1 cellular context compared by ENCODE assay signal in the genomic region with DNA sequence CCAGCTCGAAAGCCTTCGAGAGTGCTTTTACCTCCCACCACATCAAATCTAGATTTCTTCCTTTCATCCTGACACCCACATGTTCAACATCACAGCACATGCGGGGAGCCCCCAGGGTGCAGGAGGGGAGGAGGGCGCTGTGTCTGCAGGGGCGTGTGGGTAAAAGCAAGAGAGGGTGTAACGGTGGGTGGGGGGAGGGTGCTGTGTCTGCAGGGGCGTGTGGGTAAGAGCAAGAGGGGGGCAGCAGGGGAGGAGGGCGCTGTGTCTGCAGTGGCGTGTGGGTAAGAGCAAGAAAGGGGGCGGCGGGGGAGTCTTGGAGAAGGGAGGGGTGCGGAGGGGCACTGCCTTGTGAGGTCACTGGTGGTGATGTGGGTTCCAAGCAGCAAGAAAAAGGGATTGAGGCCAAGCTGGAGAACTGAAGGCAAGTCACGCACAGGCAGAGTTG.
TF ChIP-seq lines count a peak whose summit lies in the region.

No MANE protein-coding gene starts in this region.

TF ChIP-seq in H1, 55 proteins besides CTCF, POLR2A, EP300 and RAD21:
- TF ChIP-seq FOSL1 (IDR thresholded peaks at IDR 0.05; ENCODE audit: insufficient read depth, low read depth, low read length) (no peak), TAF1 (IDR thresholded peaks at IDR 0.05; ENCODE audit: low read depth, low read length) (no peak), PHF8 (conservative IDR thresholded peaks at IDR 0.05; ENCODE audit: low read depth, low read length) (no peak), CTBP2 (IDR thresholded peaks at IDR 0.05; ENCODE audit: borderline replicate concordance, insufficient read depth, insufficient read length, low read length) (no peak), SP4 (IDR thresholded peaks at IDR 0.05; ENCODE audit: low read length) (no peak), JUND (IDR thresholded peaks at IDR 0.05; ENCODE audit: low read length) (no peak), BACH1 (IDR thresholded peaks at IDR 0.05; ENCODE audit: low read length) (no peak), KDM1A (IDR thresholded peaks at IDR 0.05; ENCODE audit: borderline replicate concordance, low read length) (no peak), RFX5 (IDR thresholded peaks at IDR 0.05; ENCODE audit: borderline replicate concordance, low read depth, low read length) (no peak), HDAC6 (IDR thresholded peaks at IDR 0.05; ENCODE audit: low read depth, low read length) (no peak), POU5F1 (IDR thresholded peaks at IDR 0.05; ENCODE audit: low read depth, low read length) (no peak), CHD1 (IDR thresholded peaks at IDR 0.05; ENCODE audit: low read depth, low read length) (no peak), HDAC2 (IDR thresholded peaks at IDR 0.05; ENCODE audit: borderline replicate concordance in 1 of 2, low read depth in 2 of 2, low read length in 2 of 2) (no peak), EZH2 (IDR thresholded peaks at IDR 0.05; ENCODE audit: low read depth, low read length, severe bottlenecking) (no peak), CREB1 (IDR thresholded peaks at IDR 0.05) (no peak), TEAD4 (IDR thresholded peaks at IDR 0.05; ENCODE audit: low read depth, low read length) (no peak), SP1 (IDR thresholded peaks at IDR 0.05; ENCODE audit: low read depth, low read length) (no peak)
- TF ChIP-seq, protein P1, sequence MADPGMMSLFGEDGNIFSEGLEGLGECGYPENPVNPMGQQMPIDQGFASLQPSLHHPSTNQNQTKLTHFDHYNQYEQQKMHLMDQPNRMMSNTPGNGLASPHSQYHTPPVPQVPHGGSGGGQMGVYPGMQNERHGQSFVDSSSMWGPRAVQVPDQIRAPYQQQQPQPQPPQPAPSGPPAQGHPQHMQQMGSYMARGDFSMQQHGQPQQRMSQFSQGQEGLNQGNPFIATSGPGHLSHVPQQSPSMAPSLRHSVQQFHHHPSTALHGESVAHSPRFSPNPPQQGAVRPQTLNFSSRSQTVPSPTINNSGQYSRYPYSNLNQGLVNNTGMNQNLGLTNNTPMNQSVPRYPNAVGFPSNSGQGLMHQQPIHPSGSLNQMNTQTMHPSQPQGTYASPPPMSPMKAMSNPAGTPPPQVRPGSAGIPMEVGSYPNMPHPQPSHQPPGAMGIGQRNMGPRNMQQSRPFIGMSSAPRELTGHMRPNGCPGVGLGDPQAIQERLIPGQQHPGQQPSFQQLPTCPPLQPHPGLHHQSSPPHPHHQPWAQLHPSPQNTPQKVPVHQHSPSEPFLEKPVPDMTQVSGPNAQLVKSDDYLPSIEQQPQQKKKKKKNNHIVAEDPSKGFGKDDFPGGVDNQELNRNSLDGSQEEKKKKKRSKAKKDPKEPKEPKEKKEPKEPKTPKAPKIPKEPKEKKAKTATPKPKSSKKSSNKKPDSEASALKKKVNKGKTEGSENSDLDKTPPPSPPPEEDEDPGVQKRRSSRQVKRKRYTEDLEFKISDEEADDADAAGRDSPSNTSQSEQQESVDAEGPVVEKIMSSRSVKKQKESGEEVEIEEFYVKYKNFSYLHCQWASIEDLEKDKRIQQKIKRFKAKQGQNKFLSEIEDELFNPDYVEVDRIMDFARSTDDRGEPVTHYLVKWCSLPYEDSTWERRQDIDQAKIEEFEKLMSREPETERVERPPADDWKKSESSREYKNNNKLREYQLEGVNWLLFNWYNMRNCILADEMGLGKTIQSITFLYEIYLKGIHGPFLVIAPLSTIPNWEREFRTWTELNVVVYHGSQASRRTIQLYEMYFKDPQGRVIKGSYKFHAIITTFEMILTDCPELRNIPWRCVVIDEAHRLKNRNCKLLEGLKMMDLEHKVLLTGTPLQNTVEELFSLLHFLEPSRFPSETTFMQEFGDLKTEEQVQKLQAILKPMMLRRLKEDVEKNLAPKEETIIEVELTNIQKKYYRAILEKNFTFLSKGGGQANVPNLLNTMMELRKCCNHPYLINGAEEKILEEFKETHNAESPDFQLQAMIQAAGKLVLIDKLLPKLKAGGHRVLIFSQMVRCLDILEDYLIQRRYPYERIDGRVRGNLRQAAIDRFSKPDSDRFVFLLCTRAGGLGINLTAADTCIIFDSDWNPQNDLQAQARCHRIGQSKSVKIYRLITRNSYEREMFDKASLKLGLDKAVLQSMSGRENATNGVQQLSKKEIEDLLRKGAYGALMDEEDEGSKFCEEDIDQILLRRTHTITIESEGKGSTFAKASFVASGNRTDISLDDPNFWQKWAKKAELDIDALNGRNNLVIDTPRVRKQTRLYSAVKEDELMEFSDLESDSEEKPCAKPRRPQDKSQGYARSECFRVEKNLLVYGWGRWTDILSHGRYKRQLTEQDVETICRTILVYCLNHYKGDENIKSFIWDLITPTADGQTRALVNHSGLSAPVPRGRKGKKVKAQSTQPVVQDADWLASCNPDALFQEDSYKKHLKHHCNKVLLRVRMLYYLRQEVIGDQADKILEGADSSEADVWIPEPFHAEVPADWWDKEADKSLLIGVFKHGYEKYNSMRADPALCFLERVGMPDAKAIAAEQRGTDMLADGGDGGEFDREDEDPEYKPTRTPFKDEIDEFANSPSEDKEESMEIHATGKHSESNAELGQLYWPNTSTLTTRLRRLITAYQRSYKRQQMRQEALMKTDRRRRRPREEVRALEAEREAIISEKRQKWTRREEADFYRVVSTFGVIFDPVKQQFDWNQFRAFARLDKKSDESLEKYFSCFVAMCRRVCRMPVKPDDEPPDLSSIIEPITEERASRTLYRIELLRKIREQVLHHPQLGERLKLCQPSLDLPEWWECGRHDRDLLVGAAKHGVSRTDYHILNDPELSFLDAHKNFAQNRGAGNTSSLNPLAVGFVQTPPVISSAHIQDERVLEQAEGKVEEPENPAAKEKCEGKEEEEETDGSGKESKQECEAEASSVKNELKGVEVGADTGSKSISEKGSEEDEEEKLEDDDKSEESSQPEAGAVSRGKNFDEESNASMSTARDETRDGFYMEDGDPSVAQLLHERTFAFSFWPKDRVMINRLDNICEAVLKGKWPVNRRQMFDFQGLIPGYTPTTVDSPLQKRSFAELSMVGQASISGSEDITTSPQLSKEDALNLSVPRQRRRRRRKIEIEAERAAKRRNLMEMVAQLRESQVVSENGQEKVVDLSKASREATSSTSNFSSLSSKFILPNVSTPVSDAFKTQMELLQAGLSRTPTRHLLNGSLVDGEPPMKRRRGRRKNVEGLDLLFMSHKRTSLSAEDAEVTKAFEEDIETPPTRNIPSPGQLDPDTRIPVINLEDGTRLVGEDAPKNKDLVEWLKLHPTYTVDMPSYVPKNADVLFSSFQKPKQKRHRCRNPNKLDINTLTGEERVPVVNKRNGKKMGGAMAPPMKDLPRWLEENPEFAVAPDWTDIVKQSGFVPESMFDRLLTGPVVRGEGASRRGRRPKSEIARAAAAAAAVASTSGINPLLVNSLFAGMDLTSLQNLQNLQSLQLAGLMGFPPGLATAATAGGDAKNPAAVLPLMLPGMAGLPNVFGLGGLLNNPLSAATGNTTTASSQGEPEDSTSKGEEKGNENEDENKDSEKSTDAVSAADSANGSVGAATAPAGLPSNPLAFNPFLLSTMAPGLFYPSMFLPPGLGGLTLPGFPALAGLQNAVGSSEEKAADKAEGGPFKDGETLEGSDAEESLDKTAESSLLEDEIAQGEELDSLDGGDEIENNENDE (IDR thresholded peaks at IDR 0.05; ENCODE audit: insufficient replicate concordance, low read length) = no peak
